ENCODE assay signal across 14 cellular contexts in the genomic region with DNA sequence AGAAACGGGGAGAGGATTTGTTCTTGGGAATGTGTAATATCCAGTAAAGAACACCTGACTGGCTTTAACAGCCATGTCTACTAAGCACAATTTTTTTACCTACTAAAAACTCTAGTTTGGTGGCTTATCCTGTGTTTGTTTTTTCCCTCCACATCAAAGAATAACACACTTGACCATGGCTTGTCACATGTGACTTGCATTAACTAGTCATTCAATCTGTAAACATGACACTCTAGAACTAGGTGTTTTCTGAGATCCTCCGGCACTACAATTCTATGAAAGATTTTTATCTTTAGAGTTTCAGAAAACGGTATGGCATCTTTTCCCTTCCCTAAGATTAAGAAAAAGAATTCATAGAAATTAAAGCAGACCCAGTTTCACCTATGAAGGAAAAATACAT.
DNase-seq lines count a peak whose midpoint lies in the region; ATAC-seq and TF ChIP-seq lines count a peak whose summit lies in the region.
"Had no signal": no experiment of that assay in that cellular context is flagged by ENCODE, and none has a peak within 500 bp of the region (broad histone marks: within the 10 kb centered on the region; RNA-seq: fewer than 3 reads in every experiment).

No MANE protein-coding gene starts in this region.

- H3K36me3 ChIP-seq in CD8-positive, alpha-beta memory T cell (ENCODE audit: insufficient read depth, low read length): no peaks in the 10 kb centered on the region

- POLR2A ChIA-PET in CD8-positive, alpha-beta memory T cell (lab: Charles Lee): interaction anchor here (0.9 kb wide), 1 partner anchor 21 kb away, joined by 4 read pairs; no protein-coding TSS in a partner anchor

- H3K4me1 ChIP-seq in CD8-positive, alpha-beta memory T cell (ENCODE audit: insufficient read depth, low read length): no peaks in the 10 kb centered on the region
- H3K4me1 ChIP-seq: Caco-2 had no signal

- no peak for DNase-seq in T-helper 1 cell
- DNase-seq in chondrocyte (ENCODE audit: low spot score): no peak
- no peak for DNase-seq in mesothelial cell of epicardium (ENCODE audit: low spot score in 2 of 2, unreplicated experiment in 2 of 2)
- DNase-seq in type B pancreatic cell (ENCODE audit: extremely low spot score, unreplicated experiment): no peak
- DNase-seq in GF-D8 (lab: John Stamatoyannopoulos, UW): no peak
- no peak for DNase-seq in CD8-positive, alpha-beta memory T cell
- DNase-seq: Caco-2, KBM-7, NCI-H446 had no signal

- TF ChIP-seq CTCF in chondrocyte (IDR thresholded peaks at IDR 0.05): no peak
- TF ChIP-seq CTCF in mesothelial cell of epicardium (IDR thresholded peaks at IDR 0.05; ENCODE audit: unreplicated experiment): no peak
- no peak for TF ChIP-seq CTCF in type B pancreatic cell (conservative IDR thresholded peaks at IDR 0.05)

- no peak overlapping the region for H3K4me3 ChIP-seq in CD8-positive, alpha-beta memory T cell (ENCODE audit: low read length)
- H3K4me3 ChIP-seq: GM12878 had no signal

- CTCF ChIA-PET in CD8-positive, alpha-beta memory T cell (lab: Charles Lee): interaction anchor here (0.6 kb wide), 1 partner anchor 218 kb away, joined by 3 read pairs; no protein-coding TSS in a partner anchor

- H3K9me3 Mint-ChIP-seq in T-helper 1 cell treated with Interleukin-12 subunit alpha and Interleukin-12 subunit beta and Interleukin-4 antibody, amounts not matched to agents 30 μg/mL and 1 μg/mL, for 36 hours: peaks cover 4% of the 10 kb centered on the region
- H3K9me3 Mint-ChIP-seq in chondrocyte (ENCODE audit: low read depth) (peaks cover 4% of the 10 kb centered on the region), mesothelial cell of epicardium (peaks cover 10% of the 10 kb centered on the region), type B pancreatic cell (peaks cover under 1% of the 10 kb centered on the region)
- H3K9me3 Mint-ChIP-seq in CD8-positive, alpha-beta memory T cell: peaks cover 0 to 1% (median 0%) of the 10 kb centered on the region in 5 donors

- no peaks in the 10 kb centered on the region for H3K9me3 ChIP-seq in CD8-positive, alpha-beta memory T cell (ENCODE audit: low read length)
- H3K9me3 ChIP-seq: Caco-2 had no signal

- peaks cover 32% of the 10 kb centered on the region for H3K27me3 Mint-ChIP-seq in T-helper 1 cell treated with Interleukin-12 subunit alpha and Interleukin-12 subunit beta and Interleukin-4 antibody, amounts not matched to agents 30 μg/mL and 1 μg/mL, for 36 hours (ENCODE audit: low read depth)
- H3K27me3 Mint-ChIP-seq in chondrocyte (ENCODE audit: low read depth) (peaks cover 2% of the 10 kb centered on the region), mesothelial cell of epicardium (ENCODE audit: low read depth) (no peaks in the 10 kb centered on the region), type B pancreatic cell (no peaks in the 10 kb centered on the region)
- peaks cover 4 to 16% of the 10 kb centered on the region in 2 donors for H3K27me3 Mint-ChIP-seq in CD8-positive, alpha-beta memory T cell

- H3K27ac Mint-ChIP-seq in T-helper 1 cell treated with Interleukin-12 subunit alpha and Interleukin-12 subunit beta and Interleukin-4 antibody, amounts not matched to agents 30 μg/mL and 1 μg/mL, for 36 hours: no peak overlapping the region
- H3K27ac Mint-ChIP-seq in chondrocyte (ENCODE audit: unreplicated experiment): peak overlapping the region; percentile 30
- peak overlapping the region; percentile 5 for H3K27ac Mint-ChIP-seq in mesothelial cell of epicardium
- H3K27ac Mint-ChIP-seq in type B pancreatic cell: peak overlapping the region; percentile 67
- H3K27ac Mint-ChIP-seq in CD8-positive, alpha-beta memory T cell: peak overlapping the region in 1 of 8 donors; percentile 45
- H3K27ac Mint-ChIP-seq: CD14-positive monocyte had no signal

- H3K36me3 Mint-ChIP-seq in T-helper 1 cell treated with Interleukin-12 subunit alpha and Interleukin-12 subunit beta and Interleukin-4 antibody, amounts not matched to agents 30 μg/mL and 1 μg/mL, for 36 hours (ENCODE audit: low read depth): peaks cover 5% of the 10 kb centered on the region
- H3K36me3 Mint-ChIP-seq in chondrocyte (ENCODE audit: low read depth): no peaks in the 10 kb centered on the region
- H3K36me3 Mint-ChIP-seq in mesothelial cell of epicardium: no peaks in the 10 kb centered on the region
- no peaks in the 10 kb centered on the region for H3K36me3 Mint-ChIP-seq in type B pancreatic cell
- H3K36me3 Mint-ChIP-seq in CD8-positive, alpha-beta memory T cell: peaks cover 0 to 7% (median 4%) of the 10 kb centered on the region in 3 donors
- H3K36me3 Mint-ChIP-seq: CD14-positive monocyte had no signal

- H3K27me3 ChIP-seq in CD8-positive, alpha-beta memory T cell (ENCODE audit: insufficient read depth, low read length, poor library complexity, severe bottlenecking): no peaks in the 10 kb centered on the region

- H3K4me3 Mint-ChIP-seq in T-helper 1 cell treated with Interleukin-12 subunit alpha and Interleukin-12 subunit beta and Interleukin-4 antibody, amounts not matched to agents 30 μg/mL and 1 μg/mL, for 36 hours: peak overlapping the region; percentile 12
- H3K4me3 Mint-ChIP-seq in chondrocyte (ENCODE audit: unreplicated experiment) (no peak overlapping the region), mesothelial cell of epicardium (no peak overlapping the region), type B pancreatic cell (no peak overlapping the region)
- H3K4me3 Mint-ChIP-seq in CD8-positive, alpha-beta memory T cell: no peak overlapping the region
- H3K4me3 Mint-ChIP-seq: CD14-positive monocyte had no signal

- no peak overlapping the region for H3K27ac ChIP-seq in CD8-positive, alpha-beta memory T cell (ENCODE audit: low read depth, low read length)

- H3K4me1 Mint-ChIP-seq in T-helper 1 cell treated with Interleukin-12 subunit alpha and Interleukin-12 subunit beta and Interleukin-4 antibody, amounts not matched to agents 30 μg/mL and 1 μg/mL, for 36 hours (ENCODE audit: low read depth): peaks cover 17% of the 10 kb centered on the region
- H3K4me1 Mint-ChIP-seq in chondrocyte (ENCODE audit: low read depth): peaks cover 21% of the 10 kb centered on the region
- peaks cover 26% of the 10 kb centered on the region for H3K4me1 Mint-ChIP-seq in mesothelial cell of epicardium
- H3K4me1 Mint-ChIP-seq in type B pancreatic cell (ENCODE audit: unreplicated experiment): peaks cover 6% of the 10 kb centered on the region
- H3K4me1 Mint-ChIP-seq in CD8-positive, alpha-beta memory T cell: peaks cover 13 to 21% (median 14%) of the 10 kb centered on the region in 3 donors
- H3K4me1 Mint-ChIP-seq: CD14-positive monocyte had no signal

- ATAC-seq in GM19467 (IDR thresholded peaks at IDR 0.05; ENCODE audit: unreplicated experiment): no peak
- ATAC-seq: GM12878, PC-3 had no signal
